ENCODE assay signal across 8 cellular contexts in genomic region chr1:51234721-51235425, GRCh38. TPM values are rescaled to one million over a fixed set of nuclear protein-coding genes. Genes with fewer than 3 reads are reported as not detected.
DNase-seq lines count a peak whose midpoint lies in the region; ATAC-seq and TF ChIP-seq lines count a peak whose summit lies in the region.

No MANE protein-coding gene starts in this region.

- H3K4me3 ChIP-seq in effector memory CD4-positive, alpha-beta T cell (ENCODE audit: insufficient read depth, low read depth, low read length, poor library complexity, severe bottlenecking): peak overlapping the region; percentile 98
- peak overlapping the region in 1 of 2 donors; percentile 96 for H3K4me3 ChIP-seq in muscle layer of colon (ENCODE audit: low read depth in 1 of 2, low read length in 2 of 2)

- H3K27ac ChIP-seq in effector memory CD4-positive, alpha-beta T cell (ENCODE audit: insufficient read depth, low read length, poor library complexity, severe bottlenecking): peak overlapping the region; percentile 92
- H3K27ac ChIP-seq in muscle layer of colon (ENCODE audit: low read depth, low read length): peak overlapping the region; percentile 99

- peaks cover 2% of the 10 kb centered on the region for H3K27me3 Mint-ChIP-seq in activated CD4-positive, alpha-beta T cell treated with anti-CD3 and anti-CD28 coated beads, Interleukin-2, amount 10 ng/mL, durations not matched to agents 24 days and 14 days
- H3K27me3 Mint-ChIP-seq in stimulated activated naive CD8-positive, alpha-beta T cell treated with anti-CD3 and anti-CD28 coated beads, Interleukin-15, Interleukin-2, amounts not matched to agents 100 ng/mL and 50 ng/mL, for 24 hours: no peaks in the 10 kb centered on the region

- H3K4me1 Mint-ChIP-seq in activated CD4-positive, alpha-beta T cell treated with anti-CD3 and anti-CD28 coated beads, Interleukin-2, amount 10 ng/mL, durations not matched to agents 24 days and 14 days: peaks cover 21% of the 10 kb centered on the region
- H3K4me1 Mint-ChIP-seq in stimulated activated naive CD8-positive, alpha-beta T cell treated with anti-CD3 and anti-CD28 coated beads, Interleukin-15, Interleukin-2, amounts not matched to agents 100 ng/mL and 50 ng/mL, for 24 hours (ENCODE audit: low read depth): peaks cover 30% of the 10 kb centered on the region

- no peaks in the 10 kb centered on the region for H3K36me3 ChIP-seq in effector memory CD4-positive, alpha-beta T cell (ENCODE audit: control insufficient read depth, insufficient read depth, low read length)
- H3K36me3 ChIP-seq in muscle layer of colon (ENCODE audit: insufficient read depth, low read length): no peaks in the 10 kb centered on the region

- ATAC-seq in HG03175 (IDR thresholded peaks at IDR 0.05; ENCODE audit: unreplicated experiment): peak; percentile 63

- H3K9me3 Mint-ChIP-seq in activated CD4-positive, alpha-beta T cell treated with anti-CD3 and anti-CD28 coated beads, Interleukin-2, amount 10 ng/mL, durations not matched to agents 24 days and 14 days: no peaks in the 10 kb centered on the region
- H3K9me3 Mint-ChIP-seq in stimulated activated naive CD8-positive, alpha-beta T cell treated with anti-CD3 and anti-CD28 coated beads, Interleukin-15, Interleukin-2, amounts not matched to agents 100 ng/mL and 50 ng/mL, for 24 hours: no peaks in the 10 kb centered on the region

- H3K4me3 Mint-ChIP-seq in activated CD4-positive, alpha-beta T cell treated with anti-CD3 and anti-CD28 coated beads, Interleukin-2, amount 10 ng/mL, durations not matched to agents 24 days and 14 days: peak overlapping the region; percentile 85
- peak overlapping the region; percentile 86 for H3K4me3 Mint-ChIP-seq in stimulated activated naive CD8-positive, alpha-beta T cell treated with anti-CD3 and anti-CD28 coated beads, Interleukin-15, Interleukin-2, amounts not matched to agents 100 ng/mL and 50 ng/mL, for 24 hours

- no peaks in the 10 kb centered on the region for H3K9me3 ChIP-seq in effector memory CD4-positive, alpha-beta T cell (ENCODE audit: control insufficient read depth, low read length)
- no peaks in the 10 kb centered on the region for H3K9me3 ChIP-seq in muscle layer of colon (ENCODE audit: low read length)

- H3K27me3 ChIP-seq in effector memory CD4-positive, alpha-beta T cell (replicated peaks; ENCODE audit: control insufficient read depth, insufficient read depth, low read length, poor library complexity, severe bottlenecking): no peaks in the 10 kb centered on the region
- H3K27me3 ChIP-seq in muscle layer of colon (ENCODE audit: control insufficient read depth in 1 of 2, insufficient read depth in 2 of 2, low read length in 2 of 2): no peaks in the 10 kb centered on the region

- peak overlapping the region; percentile 64 for H3K27ac Mint-ChIP-seq in activated CD4-positive, alpha-beta T cell treated with anti-CD3 and anti-CD28 coated beads, Interleukin-2, amount 10 ng/mL, durations not matched to agents 24 days and 14 days
- peak overlapping the region; percentile 5 for H3K27ac Mint-ChIP-seq in stimulated activated naive CD8-positive, alpha-beta T cell treated with anti-CD3 and anti-CD28 coated beads, Interleukin-15, Interleukin-2, amounts not matched to agents 100 ng/mL and 50 ng/mL, for 24 hours

- peaks cover 18% of the 10 kb centered on the region for H3K4me1 ChIP-seq in effector memory CD4-positive, alpha-beta T cell (ENCODE audit: control insufficient read depth, insufficient read depth, low read length, poor library complexity, severe bottlenecking)
- H3K4me1 ChIP-seq in muscle layer of colon (ENCODE audit: insufficient read depth, low read length): peaks cover 28% of the 10 kb centered on the region

- peaks cover 1% of the 10 kb centered on the region for H3K36me3 Mint-ChIP-seq in activated CD4-positive, alpha-beta T cell treated with anti-CD3 and anti-CD28 coated beads, Interleukin-2, amount 10 ng/mL, durations not matched to agents 24 days and 14 days (ENCODE audit: low read depth)
- H3K36me3 Mint-ChIP-seq in stimulated activated naive CD8-positive, alpha-beta T cell treated with anti-CD3 and anti-CD28 coated beads, Interleukin-15, Interleukin-2, amounts not matched to agents 100 ng/mL and 50 ng/mL, for 24 hours (ENCODE audit: low read depth): peaks cover 4% of the 10 kb centered on the region

- DNase-seq in AML-193 (lab: John Stamatoyannopoulos, UW): peak; percentile 85 to 92
- DNase-seq in NCI-H226: peak; percentile 42
- peak; percentile 61 for DNase-seq in activated CD4-positive, alpha-beta T cell treated with anti-CD3 and anti-CD28 coated beads, Interleukin-2, amount 10 ng/mL, durations not matched to agents 24 days and 14 days
- DNase-seq in effector memory CD4-positive, alpha-beta T cell: peak in 1 of 3 donors; percentile 5

- intact Hi-C loops in activated CD4-positive, alpha-beta T cell treated with anti-CD3 and anti-CD28 coated beads, Interleukin-2, amount 10 ng/mL, durations not matched to agents 24 days and 14 days (cut with micrococcal nuclease): loop anchor here (5.0 kb wide), 3 partner anchors 47 to 273 kb away; partner anchors contain the start of gene FAF1

- peak overlapping the region; percentile 93 for H3K9ac ChIP-seq in muscle layer of colon (ENCODE audit: low read length)

- TF ChIP-seq POLR2A in GM19099 (IDR thresholded peaks at IDR 0.05; ENCODE audit: extremely low read depth, insufficient read length, low read depth): peak; percentile 41

RNA-seq across cellular contexts. Expression of gene RNF11, which starts 1.2 kb away (rescaled TPM):
- total RNA-seq in activated CD4-positive, alpha-beta T cell treated with anti-CD3 and anti-CD28 coated beads, Interleukin-2, amount 10 ng/mL, durations not matched to agents 24 days and 14 days: 24.6 and 33.6 TPM in 2 replicates
